33 cellular contexts compared by ENCODE assay signal in the genomic region with DNA sequence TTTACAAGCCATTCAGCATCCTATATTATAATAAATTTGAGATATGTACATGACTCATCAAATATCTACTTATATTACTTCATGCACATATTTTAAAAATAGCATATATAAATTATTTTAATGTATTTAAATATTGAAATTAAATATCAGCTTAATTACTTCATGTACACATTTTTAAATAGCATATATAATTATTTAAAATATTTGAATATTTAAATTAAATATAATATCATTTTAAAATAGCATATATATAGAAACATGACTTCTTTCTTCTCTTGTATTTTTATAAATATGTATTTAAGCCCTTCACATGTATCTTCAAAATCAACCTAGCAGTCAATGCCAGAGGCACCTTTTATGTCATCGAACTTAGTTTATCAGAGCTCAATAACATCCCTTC.
"Had no signal": no experiment of that assay in that cellular context is flagged by ENCODE, and none has a peak within 500 bp of the region (broad histone marks: within the 10 kb centered on the region; RNA-seq: fewer than 3 reads in every experiment).

No MANE protein-coding gene starts in this region.

- H3K4me3 Mint-ChIP-seq: activated B cell treated with CpG ODN at 0.5 μM for 24 hours; activated CD4-positive, alpha-beta memory T cell treated with anti-CD3 and anti-CD28 coated beads for 36 hours; activated CD8-positive, alpha-beta memory T cell treated with anti-CD3 and anti-CD28 coated beads, Interleukin-2, amount 10 ng/mL, durations not matched to agents 7 days and 5 days; activated CD8-positive, alpha-beta T cell treated with anti-CD3 and anti-CD28 coated beads, Interleukin-2, amount 10 ng/mL, durations not matched to agents 7 days and 5 days; activated naive CD4-positive, alpha-beta T cell treated with anti-CD3 and anti-CD28 coated beads for 36 hours; activated naive CD4-positive, alpha-beta T cell treated with anti-CD3 and anti-CD28 coated beads, Interleukin-2, amount 50 U/mL, for 24 hours; activated naive CD8-positive, alpha-beta T cell treated with anti-CD3 and anti-CD28 coated beads for 36 hours; activated T-helper 1 cell treated with anti-CD3 and anti-CD28 coated beads, Interleukin-12 subunit alpha, Interleukin-12 subunit beta, Interleukin-2, Interleukin-4 antibody, amounts not matched to agents 30 ng/mL and 10 ng/mL and 1 ng/mL, durations not matched to agents 14 hours and 24 hours and 36 hours; brain; dendritic cell treated with granulocyte-macrophage colony-stimulating factor and Interleukin-4, amounts not matched to agents 40 ng/mL and 50 ng/mL, for 4 days; endodermal cell had no signal

- ATAC-seq: activated CD4-positive, CD25-positive, alpha-beta regulatory T cell treated with anti-CD3 and anti-CD28 coated beads, Interleukin-2, amount 50 U/mL, for 24 hours; activated CD8-positive, alpha-beta memory T cell treated with anti-CD3 and anti-CD28 coated beads, Interleukin-2, amount 10 ng/mL, durations not matched to agents 7 days and 5 days; activated CD8-positive, alpha-beta T cell treated with anti-CD3 and anti-CD28 coated beads, Interleukin-2, amount 10 ng/mL, durations not matched to agents 7 days and 5 days; foreskin keratinocyte; gastroesophageal sphincter; heart right ventricle had no signal

- H3K27me3 ChIP-seq: ascending aorta, breast epithelium, cardiac muscle cell, dorsolateral prefrontal cortex, esophagus muscularis mucosa, foreskin keratinocyte, gastroesophageal sphincter, heart right ventricle had no signal

- H3K27ac Mint-ChIP-seq: activated B cell treated with CpG ODN at 0.5 μM for 24 hours; activated CD4-positive, alpha-beta memory T cell treated with anti-CD3 and anti-CD28 coated beads for 36 hours; activated CD8-positive, alpha-beta memory T cell treated with anti-CD3 and anti-CD28 coated beads, Interleukin-2, amount 10 ng/mL, durations not matched to agents 7 days and 5 days; activated CD8-positive, alpha-beta T cell treated with anti-CD3 and anti-CD28 coated beads, Interleukin-2, amount 10 ng/mL, durations not matched to agents 7 days and 5 days; activated naive CD4-positive, alpha-beta T cell treated with anti-CD3 and anti-CD28 coated beads for 36 hours; activated naive CD4-positive, alpha-beta T cell treated with anti-CD3 and anti-CD28 coated beads, Interleukin-2, amount 50 U/mL, for 24 hours; activated naive CD8-positive, alpha-beta T cell treated with anti-CD3 and anti-CD28 coated beads for 36 hours; activated T-helper 1 cell treated with anti-CD3 and anti-CD28 coated beads, Interleukin-12 subunit alpha, Interleukin-12 subunit beta, Interleukin-2, Interleukin-4 antibody, amounts not matched to agents 30 ng/mL and 10 ng/mL and 1 ng/mL, durations not matched to agents 14 hours and 24 hours and 36 hours; activated T-helper 2 cell treated with anti-CD3 and anti-CD28 coated beads, Interferon-gamma antibody, Interleukin-2, Interleukin-4, amounts not matched to agents 10 μg/mL and 5 μg/mL and 100 μg/mL, durations not matched to agents 14 hours and 24 hours and 36 hours; brain; dendritic cell treated with granulocyte-macrophage colony-stimulating factor and Interleukin-4, amounts not matched to agents 40 ng/mL and 50 ng/mL, for 4 days; endodermal cell had no signal

- H3K9me3 Mint-ChIP-seq: activated CD4-positive, alpha-beta memory T cell treated with anti-CD3 and anti-CD28 coated beads for 36 hours; activated naive CD4-positive, alpha-beta T cell treated with anti-CD3 and anti-CD28 coated beads for 36 hours; activated naive CD4-positive, alpha-beta T cell treated with anti-CD3 and anti-CD28 coated beads, Interleukin-2, amount 50 U/mL, for 24 hours; activated naive CD8-positive, alpha-beta T cell treated with anti-CD3 and anti-CD28 coated beads for 36 hours; activated T-helper 1 cell treated with anti-CD3 and anti-CD28 coated beads, Interleukin-12 subunit alpha, Interleukin-12 subunit beta, Interleukin-2, Interleukin-4 antibody, amounts not matched to agents 30 ng/mL and 10 ng/mL and 1 ng/mL, durations not matched to agents 14 hours and 24 hours and 36 hours; activated T-helper 2 cell treated with anti-CD3 and anti-CD28 coated beads, Interferon-gamma antibody, Interleukin-2, Interleukin-4, amounts not matched to agents 10 μg/mL and 5 μg/mL and 100 μg/mL, durations not matched to agents 14 hours and 24 hours and 36 hours; brain; dendritic cell treated with granulocyte-macrophage colony-stimulating factor and Interleukin-4, amounts not matched to agents 40 ng/mL and 50 ng/mL, for 4 days; endodermal cell had no signal

- H3K36me3 Mint-ChIP-seq: activated CD4-positive, alpha-beta memory T cell treated with anti-CD3 and anti-CD28 coated beads for 36 hours; activated CD8-positive, alpha-beta memory T cell treated with anti-CD3 and anti-CD28 coated beads, Interleukin-2, amount 10 ng/mL, durations not matched to agents 7 days and 5 days; activated naive CD4-positive, alpha-beta T cell treated with anti-CD3 and anti-CD28 coated beads, Interleukin-2, amount 50 U/mL, for 24 hours; activated naive CD8-positive, alpha-beta T cell treated with anti-CD3 and anti-CD28 coated beads for 36 hours; brain had no signal

- H3K4me3 ChIP-seq: ascending aorta, breast epithelium, cardiac muscle cell, coronary artery, dorsolateral prefrontal cortex, esophagus muscularis mucosa, gastroesophageal sphincter, heart right ventricle had no signal

- H3K27ac ChIP-seq: ascending aorta, breast epithelium, cardiac muscle cell, coronary artery, dorsolateral prefrontal cortex, esophagus muscularis mucosa, foreskin keratinocyte, gastroesophageal sphincter, heart right ventricle, VCaP had no signal

- H3K4me1 Mint-ChIP-seq: activated B cell treated with CpG ODN at 0.5 μM for 24 hours; activated CD8-positive, alpha-beta memory T cell treated with anti-CD3 and anti-CD28 coated beads, Interleukin-2, amount 10 ng/mL, durations not matched to agents 7 days and 5 days; activated naive CD4-positive, alpha-beta T cell treated with anti-CD3 and anti-CD28 coated beads, Interleukin-2, amount 50 U/mL, for 24 hours; activated naive CD8-positive, alpha-beta T cell treated with anti-CD3 and anti-CD28 coated beads for 36 hours; brain; endodermal cell had no signal

- H3K36me3 ChIP-seq: ascending aorta, breast epithelium, cardiac muscle cell, esophagus muscularis mucosa, gastroesophageal sphincter, heart right ventricle had no signal

- H3K9me3 ChIP-seq: ascending aorta, breast epithelium, esophagus muscularis mucosa, gastroesophageal sphincter, heart right ventricle had no signal

- DNase-seq: activated B cell treated with CpG ODN at 0.5 μM for 24 hours; activated CD4-positive, alpha-beta memory T cell treated with anti-CD3 and anti-CD28 coated beads for 36 hours; activated CD4-positive, alpha-beta T cell treated with anti-CD3 and anti-CD28 coated beads for 48 hours; activated CD8-positive, alpha-beta memory T cell treated with anti-CD3 and anti-CD28 coated beads, Interleukin-2, amount 10 ng/mL, durations not matched to agents 7 days and 5 days; activated CD8-positive, alpha-beta memory T cell treated with anti-CD3 and anti-CD28 coated beads, Interleukin-2, amount 50 U/mL, for 4 hours; activated CD8-positive, alpha-beta T cell treated with anti-CD3 and anti-CD28 coated beads, Interleukin-2, amount 10 ng/mL, durations not matched to agents 7 days and 5 days; activated effector memory CD4-positive, alpha-beta T cell treated with anti-CD3 and anti-CD28 coated beads, Interleukin-2, amount 50 U/mL, for 16 hours; activated naive CD4-positive, alpha-beta T cell treated with anti-CD3 and anti-CD28 coated beads for 36 hours; activated naive CD8-positive, alpha-beta T cell treated with anti-CD3 and anti-CD28 coated beads for 36 hours; activated T-cell treated with anti-CD3 and anti-CD28 coated beads, Interleukin-2, amount 50 U/mL, for 1 hour; activated T-cell treated with anti-CD3 and anti-CD28 coated beads, Interleukin-2, amount 50 U/mL, for 48 hours; central memory CD4-positive, alpha-beta T cell; cerebellar nuclear complex; dorsolateral prefrontal cortex; effector memory CD4-positive, alpha-beta T cell; endodermal cell; erythroblast; foreskin keratinocyte; heart right ventricle; T-helper 2 cell had no signal

- H3K27me3 Mint-ChIP-seq: activated B cell treated with CpG ODN at 0.5 μM for 24 hours; activated CD4-positive, alpha-beta memory T cell treated with anti-CD3 and anti-CD28 coated beads for 36 hours; activated CD8-positive, alpha-beta memory T cell treated with anti-CD3 and anti-CD28 coated beads, Interleukin-2, amount 10 ng/mL, durations not matched to agents 7 days and 5 days; activated naive CD4-positive, alpha-beta T cell treated with anti-CD3 and anti-CD28 coated beads, Interleukin-2, amount 50 U/mL, for 24 hours; activated naive CD8-positive, alpha-beta T cell treated with anti-CD3 and anti-CD28 coated beads for 36 hours; dendritic cell treated with granulocyte-macrophage colony-stimulating factor and Interleukin-4, amounts not matched to agents 40 ng/mL and 50 ng/mL, for 4 days had no signal

- H3K4me1 ChIP-seq: ascending aorta, breast epithelium, esophagus muscularis mucosa, foreskin keratinocyte, gastroesophageal sphincter, heart right ventricle had no signal
